ENCODE assay signal across 2 cellular contexts in genomic region chr6:45415778-45416518, GRCh38.
A peak's percentile ranks its signal among the peaks of the same experiment; 100 is the strongest.
TF ChIP-seq lines count a peak whose summit lies in the region.

No MANE protein-coding gene starts in this region.

TF ChIP-seq in SK-N-SH, 30 proteins besides CTCF, POLR2A, EP300 and RAD21 (continued from another document):
- no peak for TF ChIP-seq REST (IDR thresholded peaks at IDR 0.05; ENCODE audit: low read depth, low read length)
- TF ChIP-seq FOSL2 (IDR thresholded peaks at IDR 0.05; ENCODE audit: borderline replicate concordance, low read depth), result peak; percentile 9; the same call in 1 of the 2 replicates
- peak; percentile 62 for TF ChIP-seq PBX3 (IDR thresholded peaks at IDR 0.05)
- TF ChIP-seq EZH2phosphoT487 (IDR thresholded peaks at IDR 0.05; ENCODE audit: borderline replicate concordance, low read depth), result no peak
- TF ChIP-seq RCOR1 (IDR thresholded peaks at IDR 0.05; ENCODE audit: low read length), result no peak
- TF ChIP-seq FOXM1 (IDR thresholded peaks at IDR 0.05; ENCODE audit: low read depth), result no peak
- TF ChIP-seq MXI1 (IDR thresholded peaks at IDR 0.05; ENCODE audit: low read depth, low read length), result no peak

TF ChIP-seq in SK-N-SH treated with all-trans-retinoic acid at 6 μM for 48 hours, 23 proteins besides CTCF, POLR2A, EP300 and RAD21:
- TF ChIP-seq PATZ1 (CRISPR knock-in tag; IDR thresholded peaks at IDR 0.05; ENCODE audit: borderline replicate concordance) (no peak), ARNTL (CRISPR knock-in tag; IDR thresholded peaks at IDR 0.05; ENCODE audit: borderline replicate concordance, low read depth) (no peak), ZC3H10 (CRISPR knock-in tag; IDR thresholded peaks at IDR 0.05) (no peak), BACH2 (CRISPR knock-in tag; IDR thresholded peaks at IDR 0.05; ENCODE audit: borderline replicate concordance) (no peak), CSDC2 (CRISPR knock-in tag; IDR thresholded peaks at IDR 0.05) (no peak), ZNF70 (CRISPR knock-in tag; IDR thresholded peaks at IDR 0.05) (no peak), ZNF565 (CRISPR knock-in tag; conservative IDR thresholded peaks at IDR 0.05; ENCODE audit: low read depth) (no peak)
- TF ChIP-seq, protein P1, sequence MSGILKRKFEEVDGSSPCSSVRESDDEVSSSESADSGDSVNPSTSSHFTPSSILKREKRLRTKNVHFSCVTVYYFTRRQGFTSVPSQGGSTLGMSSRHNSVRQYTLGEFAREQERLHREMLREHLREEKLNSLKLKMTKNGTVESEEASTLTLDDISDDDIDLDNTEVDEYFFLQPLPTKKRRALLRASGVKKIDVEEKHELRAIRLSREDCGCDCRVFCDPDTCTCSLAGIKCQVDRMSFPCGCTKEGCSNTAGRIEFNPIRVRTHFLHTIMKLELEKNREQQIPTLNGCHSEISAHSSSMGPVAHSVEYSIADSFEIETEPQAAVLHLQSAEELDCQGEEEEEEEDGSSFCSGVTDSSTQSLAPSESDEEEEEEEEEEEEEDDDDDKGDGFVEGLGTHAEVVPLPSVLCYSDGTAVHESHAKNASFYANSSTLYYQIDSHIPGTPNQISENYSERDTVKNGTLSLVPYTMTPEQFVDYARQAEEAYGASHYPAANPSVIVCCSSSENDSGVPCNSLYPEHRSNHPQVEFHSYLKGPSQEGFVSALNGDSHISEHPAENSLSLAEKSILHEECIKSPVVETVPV (CRISPR knock-in tag; IDR thresholded peaks at IDR 0.05), result no peak
